10 cellular contexts compared by ENCODE assay signal in the genomic region with DNA sequence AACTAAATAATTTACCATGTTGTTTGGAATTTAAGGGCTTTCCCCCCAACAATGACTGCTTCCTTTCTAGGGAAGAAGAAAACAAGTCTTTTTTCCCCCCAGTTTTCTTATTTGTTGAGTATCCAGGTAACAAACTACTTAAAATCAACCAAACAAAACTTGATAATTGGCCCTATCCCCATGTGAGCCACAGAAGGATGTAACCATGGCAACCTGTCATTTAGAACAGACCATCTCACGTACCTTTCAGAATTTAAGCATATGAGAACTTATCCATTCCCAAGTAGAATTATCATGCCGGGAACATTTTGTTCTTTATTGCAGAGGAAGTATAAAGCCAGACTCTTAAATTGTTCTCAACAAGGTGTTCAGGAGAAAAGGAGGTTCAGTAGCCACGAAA.
"Had no signal": no experiment of that assay in that cellular context is flagged by ENCODE, and none has a peak within 500 bp of the region (broad histone marks: within the 10 kb centered on the region; RNA-seq: fewer than 3 reads in every experiment).

No MANE protein-coding gene starts in this region.

- H3K4me3 ChIP-seq: dorsolateral prefrontal cortex, lung, pancreas, sigmoid colon, stomach, testis had no signal

- H3K36me3 ChIP-seq: pancreas, sigmoid colon, stomach had no signal

- DNase-seq: activated naive CD4-positive, alpha-beta T cell treated with Interleukin-2 at 50 U/mL for 16 hours; aorta; dorsolateral prefrontal cortex; pancreas; sigmoid colon; stimulated activated CD4-positive, alpha-beta T cell treated with anti-CD3 and anti-CD28 coated beads, Interleukin-1b, Interleukin-23, amount 100 ng/mL, for 48 hours; stomach; testis had no signal

- H3K9me3 ChIP-seq: pancreas, sigmoid colon, stomach, testis had no signal

- ATAC-seq: pancreas had no signal

- H3K4me3 Mint-ChIP-seq: neural crest cell had no signal

- H3K27ac ChIP-seq: pancreas, sigmoid colon, stomach, testis had no signal

- H3K4me1 ChIP-seq: testis had no signal

- H3K9me3 Mint-ChIP-seq: neural crest cell had no signal

- H3K27me3 ChIP-seq: dorsolateral prefrontal cortex, pancreas, sigmoid colon, stomach, testis had no signal
